ENCODE assay signal across 27 cellular contexts in the genomic region with DNA sequence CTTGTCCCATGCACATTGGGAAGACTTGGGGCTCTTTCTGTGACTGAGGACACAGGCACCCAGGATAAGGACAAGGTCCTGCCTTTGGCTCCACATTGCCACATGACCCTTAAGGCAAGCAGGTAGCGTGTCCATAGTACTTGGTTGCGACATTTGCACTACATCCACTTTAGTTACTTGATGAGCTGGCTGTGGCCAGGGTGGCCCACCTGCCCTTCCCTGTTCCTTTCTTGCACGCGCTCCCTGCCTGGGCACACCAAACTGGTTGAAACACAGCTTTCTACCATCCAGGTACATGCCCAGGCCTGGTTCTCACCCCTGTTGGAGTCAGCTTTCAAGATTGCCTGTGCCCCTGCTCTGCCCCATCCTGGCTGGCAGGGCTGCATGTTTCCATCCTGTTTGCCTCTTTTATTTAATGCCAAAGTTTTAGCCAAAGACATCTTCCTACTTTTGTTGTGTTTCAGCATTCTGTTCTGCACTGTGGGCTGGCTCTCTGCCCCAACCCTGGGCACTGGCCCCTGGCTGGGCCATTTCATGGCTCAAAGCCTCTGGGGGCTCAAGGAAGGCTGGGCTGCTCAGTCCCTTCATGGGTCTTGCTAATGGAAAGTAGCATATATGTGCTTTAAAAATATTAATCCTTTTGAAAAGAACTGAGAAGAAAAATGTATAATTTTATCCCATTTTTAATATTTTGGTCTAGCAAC. TPM values are rescaled to one million over a fixed set of nuclear protein-coding genes. Genes with fewer than 3 reads are reported as not detected.
DNase-seq lines count a peak whose midpoint lies in the region; ATAC-seq and TF ChIP-seq lines count a peak whose summit lies in the region.
"Had no signal": no experiment of that assay in that cellular context is flagged by ENCODE, and none has a peak within 500 bp of the region (broad histone marks: within the 10 kb centered on the region; RNA-seq: fewer than 3 reads in every experiment).

No MANE protein-coding gene starts in this region.

- peak overlapping the region; percentile 50 for H3K27ac Mint-ChIP-seq in activated CD4-positive, alpha-beta T cell treated with anti-CD3 and anti-CD28 coated beads, Interleukin-2, amount 10 ng/mL, durations not matched to agents 7 days and 5 days
- H3K27ac Mint-ChIP-seq in osteocyte (ENCODE audit: unreplicated experiment): peak overlapping the region; percentile 43
- H3K27ac Mint-ChIP-seq: activated CD4-positive, alpha-beta T cell treated with anti-CD3 and anti-CD28 coated beads, Interleukin-2, amount 10 ng/mL, durations not matched to agents 24 days and 14 days; activated naive CD8-positive, alpha-beta T cell treated with anti-CD3 and anti-CD28 coated beads for 36 hours; activated T-helper 2 cell treated with anti-CD3 and anti-CD28 coated beads, Interferon-gamma antibody, Interleukin-2, Interleukin-4, amounts not matched to agents 10 μg/mL and 5 μg/mL and 100 μg/mL, durations not matched to agents 14 hours and 24 hours and 36 hours had no signal

- peaks cover 17% of the 10 kb centered on the region for H3K4me1 Mint-ChIP-seq in activated CD4-positive, alpha-beta T cell treated with anti-CD3 and anti-CD28 coated beads, Interleukin-2, amount 10 ng/mL, durations not matched to agents 7 days and 5 days
- peaks cover 10% of the 10 kb centered on the region for H3K4me1 Mint-ChIP-seq in osteocyte (ENCODE audit: unreplicated experiment)

- peaks cover 1% of the 10 kb centered on the region for H3K27me3 Mint-ChIP-seq in activated CD4-positive, alpha-beta T cell treated with anti-CD3 and anti-CD28 coated beads, Interleukin-2, amount 10 ng/mL, durations not matched to agents 7 days and 5 days
- H3K27me3 Mint-ChIP-seq in osteocyte (ENCODE audit: unreplicated experiment): no peaks in the 10 kb centered on the region
- H3K27me3 Mint-ChIP-seq: activated CD4-positive, alpha-beta T cell treated with anti-CD3 and anti-CD28 coated beads, Interleukin-2, amount 10 ng/mL, durations not matched to agents 24 days and 14 days had no signal

- peak overlapping the region; percentile 87 for H3K27ac ChIP-seq in RWPE1
- peak overlapping the region; percentile 56 for H3K27ac ChIP-seq in epithelial cell of prostate
- H3K27ac ChIP-seq: 22Rv1; BLaER1 treated with 17β-estradiol and CSF1 and Interleukin-3, amounts not matched to agents 10 nM and 100 nM; colonic mucosa; left ventricle myocardium inferior; SJCRH30; suprapubic skin had no signal

- POLR2A ChIA-PET in activated CD4-positive, alpha-beta T cell treated with anti-CD3 and anti-CD28 coated beads, Interleukin-2, amount 10 ng/mL, durations not matched to agents 7 days and 5 days (lab: Charles Lee): no interaction called here
- POLR2A ChIA-PET in RWPE1 (lab: Yijun Ruan, JAX; ENCODE audit: low non-redundant PET): interaction anchor here (0.7 kb wide), 1 partner anchor 45 kb away, joined by 3 read pairs; no protein-coding TSS in a partner anchor

- H3K9me3 Mint-ChIP-seq in activated CD4-positive, alpha-beta T cell treated with anti-CD3 and anti-CD28 coated beads, Interleukin-2, amount 10 ng/mL, durations not matched to agents 7 days and 5 days: no peaks in the 10 kb centered on the region
- H3K9me3 Mint-ChIP-seq in osteocyte (ENCODE audit: unreplicated experiment): no peaks in the 10 kb centered on the region
- H3K9me3 Mint-ChIP-seq: activated CD4-positive, alpha-beta T cell treated with anti-CD3 and anti-CD28 coated beads, Interleukin-2, amount 10 ng/mL, durations not matched to agents 24 days and 14 days; activated naive CD8-positive, alpha-beta T cell treated with anti-CD3 and anti-CD28 coated beads for 36 hours; activated T-helper 2 cell treated with anti-CD3 and anti-CD28 coated beads, Interferon-gamma antibody, Interleukin-2, Interleukin-4, amounts not matched to agents 10 μg/mL and 5 μg/mL and 100 μg/mL, durations not matched to agents 14 hours and 24 hours and 36 hours; immature natural killer cell had no signal

- TF ChIP-seq CTCF in RWPE1 (conservative IDR thresholded peaks at IDR 0.05; ENCODE audit: low read depth): no peak
- no peak for TF ChIP-seq CTCF in osteocyte (IDR thresholded peaks at IDR 0.05)

- ATAC-seq in GM21526 (IDR thresholded peaks at IDR 0.05; ENCODE audit: low FRiP score, unreplicated experiment): no peak

- H3K4me3 Mint-ChIP-seq in activated CD4-positive, alpha-beta T cell treated with anti-CD3 and anti-CD28 coated beads, Interleukin-2, amount 10 ng/mL, durations not matched to agents 7 days and 5 days: no peak overlapping the region
- no peak overlapping the region for H3K4me3 Mint-ChIP-seq in osteocyte (ENCODE audit: unreplicated experiment)
- H3K4me3 Mint-ChIP-seq: activated naive CD8-positive, alpha-beta T cell treated with anti-CD3 and anti-CD28 coated beads for 36 hours; immature natural killer cell had no signal

- H3K36me3 Mint-ChIP-seq in activated CD4-positive, alpha-beta T cell treated with anti-CD3 and anti-CD28 coated beads, Interleukin-2, amount 10 ng/mL, durations not matched to agents 7 days and 5 days (ENCODE audit: low read depth): peaks cover 28% of the 10 kb centered on the region
- peaks cover 32% of the 10 kb centered on the region for H3K36me3 Mint-ChIP-seq in osteocyte (ENCODE audit: unreplicated experiment)

- no peak for DNase-seq in activated CD4-positive, alpha-beta T cell treated with anti-CD3 and anti-CD28 coated beads, Interleukin-2, amount 10 ng/mL, durations not matched to agents 7 days and 5 days
- DNase-seq in activated CD4-positive, alpha-beta T cell treated with anti-CD3 and anti-CD28 coated beads, Interleukin-2, amount 50 U/mL, for 48 hours: no peak
- DNase-seq in RWPE1 (ENCODE audit: low spot score): no peak
- no peak for DNase-seq in epithelial cell of prostate (ENCODE audit: low read depth, low spot score)
- DNase-seq in osteocyte (ENCODE audit: extremely low spot score, unreplicated experiment): no peak
- DNase-seq in activated effector memory CD4-positive, alpha-beta T cell treated with anti-CD3 and anti-CD28 coated beads, Interleukin-2, amount 50 U/mL, for 16 hours: no peak
- DNase-seq in stimulated activated CD8-positive, alpha-beta memory T cell treated with anti-CD3 and anti-CD28 coated beads, Interleukin-4, amount 100 ng/mL, for 48 hours: no peak
- DNase-seq: activated CD4-positive, alpha-beta T cell treated with anti-CD3 and anti-CD28 coated beads, Interleukin-2, amount 10 ng/mL, durations not matched to agents 24 days and 14 days; activated CD8-positive, alpha-beta memory T cell treated with anti-CD3 and anti-CD28 coated beads, Interleukin-2, amount 50 U/mL, for 4 hours; activated naive CD8-positive, alpha-beta T cell treated with anti-CD3 and anti-CD28 coated beads for 36 hours; colonic mucosa; COR-L47; effector CD4-positive, alpha-beta T cell; immature natural killer cell; left ventricle myocardium inferior; NCI-H1436 treated with DMSO at 0.1 percent for 48 hours; NCI-H2081 treated with DMSO at 0.1 percent for 48 hours; NCI-H226; SJCRH30; stimulated activated naive CD4-positive, alpha-beta T cell; T1000 had no signal

- CTCF ChIA-PET in activated CD4-positive, alpha-beta T cell treated with anti-CD3 and anti-CD28 coated beads, Interleukin-2, amount 10 ng/mL, durations not matched to agents 7 days and 5 days (lab: Charles Lee): no interaction called here
- CTCF ChIA-PET in RWPE1 (lab: Yijun Ruan, JAX): interaction anchor here (0.6 to 1.0 kb wide), 2 partner anchors 20 to 471 kb away, joined by 3 to 5 read pairs; no protein-coding TSS in a partner anchor

RNA-seq across cellular contexts. Expression of gene B3GNT9, which starts 3.2 kb away (rescaled TPM):
- 1 to 10 TPM; 7.1 to 7.2 TPM for total RNA-seq in activated CD4-positive, alpha-beta T cell treated with anti-CD3 and anti-CD28 coated beads, Interleukin-2, amount 10 ng/mL, durations not matched to agents 7 days and 5 days
- total RNA-seq in osteocyte: 44.1 and 44.9 TPM in 2 replicates
- total RNA-seq: G401 had no signal

RNA-seq across cellular contexts. Expression of gene TRADD, which starts 12.1 kb away (rescaled TPM):
- total RNA-seq in activated CD4-positive, alpha-beta T cell treated with anti-CD3 and anti-CD28 coated beads, Interleukin-2, amount 10 ng/mL, durations not matched to agents 7 days and 5 days: 10 to 100 TPM; 47.2 to 57.5 TPM
- total RNA-seq in osteocyte: 13.4 and 14.1 TPM in 2 replicates

RNA-seq across cellular contexts. Expression of gene FBXL8, which starts 12.2 kb away (rescaled TPM):
- 10 to 100 TPM; 35.7 to 46.6 TPM for total RNA-seq in activated CD4-positive, alpha-beta T cell treated with anti-CD3 and anti-CD28 coated beads, Interleukin-2, amount 10 ng/mL, durations not matched to agents 7 days and 5 days
- total RNA-seq in osteocyte: 12.8 and 15.5 TPM in 2 replicates

RNA-seq across cellular contexts. Expression of gene HSF4, which starts 17.0 kb away (rescaled TPM):
- 10 to 100 TPM; 49.6 to 58.1 TPM for total RNA-seq in activated CD4-positive, alpha-beta T cell treated with anti-CD3 and anti-CD28 coated beads, Interleukin-2, amount 10 ng/mL, durations not matched to agents 7 days and 5 days
- total RNA-seq in osteocyte: 19.6 and 22.3 TPM in 2 replicates

RNA-seq across cellular contexts. Expression of gene NOL3, which starts 22.7 kb away (rescaled TPM):
- total RNA-seq in activated CD4-positive, alpha-beta T cell treated with anti-CD3 and anti-CD28 coated beads, Interleukin-2, amount 10 ng/mL, durations not matched to agents 7 days and 5 days: 10 to 100 TPM in 1 of 2 experiments, 1 to 10 TPM in 1; 8.9 to 13.3 TPM
- 15.8 and 22.8 TPM in 2 replicates for total RNA-seq in osteocyte
